Comparison of ENCODE assay signal across 25 cellular contexts in genomic region chr19:40539070-40539469, GRCh38. TPM values are rescaled to one million over a fixed set of nuclear protein-coding genes. Genes with fewer than 3 reads are reported as not detected.
DNase-seq lines count a peak whose midpoint lies in the region; ATAC-seq and TF ChIP-seq lines count a peak whose summit lies in the region.
"Had no signal": no experiment of that assay in that cellular context is flagged by ENCODE, and none has a peak within 500 bp of the region (broad histone marks: within the 10 kb centered on the region; RNA-seq: fewer than 3 reads in every experiment).

No MANE protein-coding gene starts in this region.

- H3K4me3 ChIP-seq in BE2C (ENCODE audit: low read depth, low read length): no peak overlapping the region
- H3K4me3 ChIP-seq in HEK293 (ENCODE audit: low read depth, low read length): no peak overlapping the region
- H3K4me3 ChIP-seq: BLaER1 treated with 17β-estradiol and CSF1 and Interleukin-3, amounts not matched to agents 10 nM and 100 nM; hepatocyte; pancreas; SJSA1 had no signal

- H3K36me3 ChIP-seq in BE2C (peaks cover 26% of the 10 kb centered on the region), HEK293 (ENCODE audit: control insufficient read depth in 2 of 2, insufficient read depth in 1 of 2, low read length in 2 of 2) (peaks cover 0 to 3% of the 10 kb centered on the region in 2 experiments; a peak in 2 of 3 replicates)
- H3K36me3 ChIP-seq: BLaER1 treated with 17β-estradiol and CSF1 and Interleukin-3, amounts not matched to agents 10 nM and 100 nM; pancreas; SJSA1 had no signal

- H3K4me1 ChIP-seq in BE2C: peaks cover 18% of the 10 kb centered on the region
- H3K4me1 ChIP-seq in HEK293 (ENCODE audit: control insufficient read depth, insufficient read depth, low read length): peaks cover 4% of the 10 kb centered on the region; the same call in 1 of the 2 replicates
- H3K4me1 ChIP-seq in foreskin keratinocyte: no peaks in the 10 kb centered on the region
- H3K4me1 ChIP-seq: Caco-2, SJSA1 had no signal

- 0 out of 2 replicates have a peak, but pooled peaks cover 2% of the 10 kb centered on the region for H3K9me3 ChIP-seq in BE2C
- no peaks in the 10 kb centered on the region for H3K9me3 ChIP-seq in HEK293 (ENCODE audit: control insufficient read depth, insufficient read depth, low read depth, low read length)
- H3K9me3 ChIP-seq: Caco-2, pancreas, SJSA1 had no signal

- CTCF ChIA-PET in HEK293 (lab: Yijun Ruan, JAX): interaction anchor here (1.0 to 13.9 kb wide), 6 partner anchors 10 to 95 kb away, joined by 4 to 259 read pairs (median 34); partner anchors contain the start of gene LTBP4

- TF ChIP-seq CTCF in BE2C (IDR thresholded peaks at IDR 0.05; ENCODE audit: low read depth, low read length) (peak; percentile 11; the same call in 1 of the 2 replicates), HEK293 (tag by site-specific recombination; IDR thresholded peaks at IDR 0.05) (peak; percentile 23; the same call in 1 of the 2 replicates), foreskin keratinocyte (conservative IDR thresholded peaks at IDR 0.05) (peak; percentile 27)

- ATAC-seq in foreskin keratinocyte (peak; percentile 27), HG02938 (IDR thresholded peaks at IDR 0.05; ENCODE audit: unreplicated experiment) (no peak), HG02798 (IDR thresholded peaks at IDR 0.05; ENCODE audit: poor library complexity, unreplicated experiment) (no peak)
- ATAC-seq: left ventricle myocardium superior, pancreas, PC-3, sciatic nerve had no signal

- no peak overlapping the region for H3K27ac ChIP-seq in HEK293 (ENCODE audit: extremely low read depth, low read depth, low read length)
- H3K27ac ChIP-seq in foreskin keratinocyte: no peak overlapping the region
- H3K27ac ChIP-seq: BLaER1 treated with 17β-estradiol and CSF1 and Interleukin-3, amounts not matched to agents 10 nM and 100 nM; hepatocyte; pancreas; SJSA1; WERI-Rb-1 had no signal

- POLR2A ChIA-PET in HEK293 (lab: Yijun Ruan, JAX): interaction anchor here (2.3 kb wide), 1 partner anchor 10 kb away, joined by 5 read pairs; no protein-coding TSS in a partner anchor

- H3K27me3 ChIP-seq in BE2C (no peaks in the 10 kb centered on the region), foreskin keratinocyte (peaks cover 4% of the 10 kb centered on the region)
- H3K27me3 ChIP-seq: BLaER1 treated with 17β-estradiol and CSF1 and Interleukin-3, amounts not matched to agents 10 nM and 100 nM; hepatocyte; pancreas; SJSA1 had no signal

- DNase-seq in BE2C: no peak
- peak; percentile 33 for DNase-seq in SK-MEL-5 (ENCODE audit: low read depth, low spot score)
- DNase-seq in foreskin keratinocyte: no peak
- no peak for DNase-seq in RPMI8226
- no peak for DNase-seq in activated CD4-positive, CD25-positive, alpha-beta regulatory T cell treated with anti-CD3 and anti-CD28 coated beads, Interleukin-2, amount 50 U/mL, for 72 hours
- DNase-seq: activated CD8-positive, alpha-beta memory T cell treated with anti-CD3 and anti-CD28 coated beads, Interleukin-2, amount 50 U/mL, for 4 hours; activated gamma-delta T cell treated with Interleukin-2 at 50 U/mL for 16 hours; cortex of kidney; foreskin fibroblast; H7; left ventricle myocardium superior; NCI-H1048; NCI-H1930; pancreas; PC-3; T-helper 2 cell; WERI-Rb-1 had no signal

- in situ Hi-C loops in SK-MEL-5 (cut with HindIII; ENCODE audit: low pct_unique_long_range_greater_than_20kb, low sequenced_read_pairs): no loop called here

TF ChIP-seq in HEK293, 187 proteins besides CTCF, POLR2A, EP300 and RAD21:
- TF ChIP-seq ZBTB17 (tag by site-specific recombination; IDR thresholded peaks at IDR 0.05): 0 out of 2 replicates have a peak, but pooled peaks have one; percentile 43
- TF ChIP-seq ZNF350 (tag by site-specific recombination; IDR thresholded peaks at IDR 0.05): no peak
- no peak for TF ChIP-seq ZNF341 (tag by site-specific recombination; IDR thresholded peaks at IDR 0.05; ENCODE audit: low read depth)
- TF ChIP-seq ZFHX2 (tag by site-specific recombination; conservative IDR thresholded peaks at IDR 0.05): peak; percentile 10; the same call in 1 of the 2 replicates
- TF ChIP-seq ZFP3 (tag by site-specific recombination; IDR thresholded peaks at IDR 0.05; ENCODE audit: low read depth): no peak
- TF ChIP-seq ZIC2 (tag by site-specific recombination; IDR thresholded peaks at IDR 0.05): peak; percentile 36; the same call in 1 of the 2 replicates
- peak; percentile 99 for TF ChIP-seq ZNF548 (tag by site-specific recombination; IDR thresholded peaks at IDR 0.05)
- TF ChIP-seq ZNF114 (tag by site-specific recombination; IDR thresholded peaks at IDR 0.05): no peak
- no peak for TF ChIP-seq ZNF366 (tag by site-specific recombination; conservative IDR thresholded peaks at IDR 0.05)
- no peak for TF ChIP-seq ZBTB26 (tag by site-specific recombination; optimal IDR thresholded peaks at IDR 0.05)
- no peak for TF ChIP-seq ZNF248 (tag by site-specific recombination; IDR thresholded peaks at IDR 0.05)
- peak; percentile 80 for TF ChIP-seq GLIS1 (tag by site-specific recombination; IDR thresholded peaks at IDR 0.05)
- TF ChIP-seq TCF7L2 (IDR thresholded peaks at IDR 0.05; ENCODE audit: borderline replicate concordance, low read depth, low read length): no peak
- TF ChIP-seq ZNF292 (tag by site-specific recombination; IDR thresholded peaks at IDR 0.05; ENCODE audit: borderline replicate concordance, low read depth): no peak

RNA-seq across cellular contexts. Expression of gene SHKBP1, which starts 37.6 kb away (rescaled TPM):
- polyA plus RNA-seq in BE2C (2012; ENCODE audit: insufficient read depth, insufficient read length, low read depth): 58.0 TPM
- 17.6 and 21.2 TPM in 2 replicates for total RNA-seq in SK-MEL-5 (2014; rRNA removed; shearing (Covaris generic))
- 79.1 and 87.1 TPM in 2 replicates for polyA plus RNA-seq in SK-MEL-5 (2015; cell fraction: cytosol; rRNA removed)
- 76.3 and 96.0 TPM in 2 replicates for polyA plus RNA-seq in SK-MEL-5 (2015; cell fraction: nucleus; rRNA removed)
- total RNA-seq in foreskin keratinocyte: 53.0 and 64.8 TPM in 2 replicates
- polyA plus RNA-seq in foreskin keratinocyte: 87.0 and 108 TPM in 2 replicates
